ENCODE assay signal across 8 cellular contexts in the genomic region with DNA sequence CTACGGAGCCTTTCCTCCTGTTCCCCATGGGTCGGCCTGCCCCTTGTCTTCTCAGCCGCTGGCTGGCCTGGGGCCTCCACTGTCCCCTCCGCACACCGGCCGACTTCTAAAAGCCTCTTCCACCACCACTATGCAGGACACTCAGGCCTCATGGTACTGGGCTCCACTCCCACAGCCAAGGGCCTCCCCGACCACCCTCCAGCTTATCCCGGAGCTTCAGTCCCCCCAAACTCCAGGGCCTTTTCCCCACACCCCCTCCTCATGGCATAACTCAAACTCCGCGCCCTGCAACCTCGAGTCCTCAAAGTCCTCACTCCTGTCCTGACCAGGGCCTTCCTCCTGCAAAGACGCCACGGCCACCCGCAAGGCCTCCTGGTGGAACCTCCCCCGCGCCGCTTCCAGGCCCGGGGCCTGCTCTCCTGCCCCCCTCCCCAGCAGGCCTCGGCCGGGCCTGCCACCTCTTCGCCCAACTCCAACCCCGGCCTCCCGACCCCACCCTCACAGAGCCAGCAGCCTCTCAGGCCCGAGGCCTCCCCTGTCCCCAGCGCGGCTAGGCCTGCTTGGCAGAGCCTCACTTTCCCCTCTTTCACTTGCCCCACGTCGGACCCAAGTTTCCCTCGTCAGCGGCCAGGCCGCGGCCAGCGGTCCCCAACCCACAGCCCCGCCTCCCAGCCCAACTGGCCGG. TPM values are rescaled to one million over a fixed set of nuclear protein-coding genes. Genes with fewer than 3 reads are reported as not detected.
DNase-seq lines count a peak whose midpoint lies in the region; ATAC-seq and TF ChIP-seq lines count a peak whose summit lies in the region.

No MANE protein-coding gene starts in this region.

- H3F3A ChIP-seq in OCI-LY1 (ENCODE audit: insufficient read depth, low read length): no peaks in the 10 kb centered on the region

- H3K9me3 ChIP-seq in OCI-LY1 (ENCODE audit: low read length): no peaks in the 10 kb centered on the region
- no peaks in the 10 kb centered on the region for H3K9me3 ChIP-seq in spleen

- H3K27ac ChIP-seq in OCI-LY1 (ENCODE audit: low read depth, low read length, poor library complexity, severe bottlenecking) (no peak overlapping the region), spleen (peak overlapping the region; percentile 78 to 97 (median 96))

- 6 to 12% (median 9%) methylated on average over 30 to 35 of the region's 35 CpGs for WGBS in spleen, 5 donors

- H2AFZ ChIP-seq in OCI-LY1 (ENCODE audit: low read length): no peak overlapping the region

- H3K36me3 Mint-ChIP-seq in brain: peaks cover 33% of the 10 kb centered on the region
- peaks cover 4 to 8% (median 8%) of the 10 kb centered on the region in 3 donors for H3K36me3 Mint-ChIP-seq in immature natural killer cell

- H4K20me1 ChIP-seq in OCI-LY1 (ENCODE audit: insufficient read depth, low read length): no peaks in the 10 kb centered on the region

- H3K4me1 Mint-ChIP-seq in brain: peaks cover 59% of the 10 kb centered on the region
- peaks cover 34 to 48% of the 10 kb centered on the region in 2 donors for H3K4me1 Mint-ChIP-seq in immature natural killer cell

- H3K9me3 Mint-ChIP-seq in brain (peaks cover 0 to 3% (median 0%) of the 10 kb centered on the region in 5 experiments), immature natural killer cell (no peaks in the 10 kb centered on the region)

- peak overlapping the region; percentile 95 to 100 (median 97) for H3K4me3 Mint-ChIP-seq in brain
- H3K4me3 Mint-ChIP-seq in immature natural killer cell: peak overlapping the region; percentile 96 to 98 (median 97)

- ATAC-seq in HG03565 (IDR thresholded peaks at IDR 0.05; ENCODE audit: unreplicated experiment) (no peak), GM19467 (IDR thresholded peaks at IDR 0.05; ENCODE audit: unreplicated experiment) (no peak)

- TF ChIP-seq CTCF in OCI-LY1 (IDR thresholded peaks at IDR 0.05; ENCODE audit: low read length) (no peak), brain (conservative IDR thresholded peaks at IDR 0.05) (no peak), spleen (IDR thresholded peaks at IDR 0.05 in 8 of 11, conservative IDR thresholded peaks at IDR 0.05 in 3 of 11) (no peak)

- H3K27me3 ChIP-seq in OCI-LY1 (ENCODE audit: insufficient read depth, low read length) (no peaks in the 10 kb centered on the region), spleen (replicated peaks in 1 of 7) (no peaks in the 10 kb centered on the region)

- peaks cover 19% of the 10 kb centered on the region for H3K4me1 ChIP-seq in OCI-LY1 (ENCODE audit: insufficient read depth, low read length, severe bottlenecking)
- peaks cover 21 to 70% (median 47%) of the 10 kb centered on the region in 6 donors for H3K4me1 ChIP-seq in spleen

- H3K27ac Mint-ChIP-seq in brain (peak overlapping the region; percentile 95 to 100 (median 100)), immature natural killer cell (peak overlapping the region; percentile 82 to 99 (median 98))

- H3K36me3 ChIP-seq in OCI-LY1 (ENCODE audit: insufficient read depth, low read length): peaks cover 16% of the 10 kb centered on the region; the same call in 1 of the 2 replicates
- peaks cover 0 to 18% (median 13%) of the 10 kb centered on the region in 6 donors for H3K36me3 ChIP-seq in spleen

- peaks cover 29% of the 10 kb centered on the region for H3K79me2 ChIP-seq in OCI-LY1 (ENCODE audit: insufficient read depth, low read length)

- H3K27me3 Mint-ChIP-seq in brain (peaks cover 11% of the 10 kb centered on the region), immature natural killer cell (ENCODE audit: low read depth in 3 of 3) (peaks cover 0 to 6% (median 3%) of the 10 kb centered on the region in 3 donors)

- peak overlapping the region; percentile 87 for H3K4me2 ChIP-seq in OCI-LY1 (ENCODE audit: low read length)

- peak overlapping the region; percentile 99 for H3K9ac ChIP-seq in OCI-LY1 (ENCODE audit: low read length)

- no peak for TF ChIP-seq POLR2A in spleen (IDR thresholded peaks at IDR 0.05)

- DNase-seq in activated gamma-delta T cell treated with Interleukin-2 at 50 U/mL for 16 hours (peak; percentile 15), activated gamma-delta T cell (lab: John Stamatoyannopoulos, UW) (no peak), immature natural killer cell (no peak), spleen (no peak)

- H3K4me3 ChIP-seq in OCI-LY1 (ENCODE audit: low read depth, low read length, poor library complexity, severe bottlenecking) (peak overlapping the region; percentile 98), spleen (peak overlapping the region; percentile 48 to 89 (median 78))

- intact Hi-C loops in spleen (cut with DNase I; ENCODE audit: low total_unique reads): loop anchor here (5.0 kb wide), 2 partner anchors 41 to 54 kb away; a partner anchor contains a TSS

- no peaks in the 10 kb centered on the region for H3K9me2 ChIP-seq in OCI-LY1 (ENCODE audit: low read depth, low read length)

RNA-seq across cellular contexts. Expression of a gene that starts 1.9 kb away (rescaled TPM):
- 79.6 TPM for polyA plus RNA-seq in brain (ENCODE audit: insufficient read depth, low read depth, low replicate concordance)
- polyA plus RNA-seq in immature natural killer cell: 10 to 100 TPM; 44.2 to 71.6 (median 65.4) TPM
- 10 to 100 TPM; 38.2 to 57.2 (median 47.6) TPM for total RNA-seq in spleen
- polyA plus RNA-seq in spleen: 10 to 100 TPM; 13.3 to 24.3 (median 16.5) TPM

RNA-seq across cellular contexts. Expression of a gene that starts 1.9 kb away (rescaled TPM):
- polyA plus RNA-seq in brain (ENCODE audit: insufficient read depth, low read depth, low replicate concordance): 387 TPM
- 100 to 1,000 TPM; 222 to 278 (median 252) TPM for polyA plus RNA-seq in immature natural killer cell
- total RNA-seq in spleen: 100 to 1,000 TPM; 106 to 386 (median 149) TPM
- polyA plus RNA-seq in spleen: 100 to 1,000 TPM; 421 to 545 (median 474) TPM

RNA-seq across cellular contexts. Expression of a gene that starts 39.1 kb away (rescaled TPM):
- polyA plus RNA-seq in brain (ENCODE audit: insufficient read depth, low read depth, low replicate concordance) (13.3 TPM), immature natural killer cell (10 to 100 TPM in 1 of 3 donors, 1 to 10 TPM in 2; 3.4 to 16.3 (median 7.4) TPM), spleen (10 to 100 TPM in 1 of 3 donors, 1 to 10 TPM in 2; 7.2 to 14.6 (median 7.6) TPM)
- 10 to 100 TPM; 24.8 to 35.2 (median 28.0) TPM for total RNA-seq in spleen

RNA-seq across cellular contexts. Expression of a gene that starts 54.0 kb away (rescaled TPM):
- polyA plus RNA-seq in brain (ENCODE audit: insufficient read depth, low read depth, low replicate concordance) (15.8 TPM), immature natural killer cell (under 1 TPM in 2 of 3 donors, not detected in 1; 0.51 to 0.90 TPM), spleen (1 to 10 TPM; 2.9 to 4.1 (median 2.9) TPM)
- 1 to 10 TPM; 2.4 to 9.2 (median 2.9) TPM for total RNA-seq in spleen
